In the genomic region with DNA sequence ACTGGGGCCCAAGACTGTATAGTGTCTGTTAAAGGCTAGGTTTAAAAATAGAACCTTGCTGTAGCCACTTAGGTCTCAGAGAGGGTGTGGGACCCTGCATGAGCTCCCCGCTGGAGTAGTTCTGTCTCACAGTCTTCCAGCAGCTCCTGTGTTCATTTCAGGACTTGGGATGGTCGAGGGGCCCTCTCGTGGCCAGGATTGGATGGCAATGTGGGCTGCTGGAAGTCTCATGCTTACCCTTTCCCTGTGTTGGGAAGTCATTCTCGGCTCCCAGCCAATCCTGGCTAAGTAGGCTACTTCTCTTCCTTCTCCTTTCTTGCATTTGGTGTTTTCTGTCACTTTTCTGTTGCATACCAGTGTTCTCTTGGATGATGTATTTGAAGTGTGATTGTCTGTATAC, we compare ENCODE assay signal across 1 cellular context.
TF ChIP-seq lines count a peak whose summit lies in the region.

No MANE protein-coding gene starts in this region.

TF ChIP-seq in H1, 55 proteins besides CTCF, POLR2A, EP300 and RAD21 (continued from another document):
- no peak for TF ChIP-seq TAF7 (optimal IDR thresholded peaks at IDR 0.05; ENCODE audit: borderline replicate concordance, low read depth, low read length)
- no peak for TF ChIP-seq SUZ12 (IDR thresholded peaks at IDR 0.05; ENCODE audit: low read length)
- TF ChIP-seq KDM1A (IDR thresholded peaks at IDR 0.05; ENCODE audit: borderline replicate concordance, low read length), result no peak
- TF ChIP-seq KDM5A (IDR thresholded peaks at IDR 0.05; ENCODE audit: low read length), result no peak
